19 cellular contexts compared by ENCODE assay signal in genomic region chr5:78925102-78925876, GRCh38.
"Had no signal": no experiment of that assay in that cellular context is flagged by ENCODE, and none has a peak within 500 bp of the region (broad histone marks: within the 10 kb centered on the region; RNA-seq: fewer than 3 reads in every experiment).

No MANE protein-coding gene starts in this region.

- H3K4me1 ChIP-seq: right atrium auricular region, transverse colon had no signal

- H3K4me3 ChIP-seq: coronary artery, right atrium auricular region, sigmoid colon, skin epidermis, stomach, thoracic aorta, transverse colon had no signal

- H3K36me3 ChIP-seq: right atrium auricular region, sigmoid colon, stomach, thoracic aorta, transverse colon had no signal

- H3K27me3 ChIP-seq: neutrophil, right atrium auricular region, sigmoid colon, stomach, transverse colon had no signal

- DNase-seq: effector CD4-positive, alpha-beta T cell; foreskin melanocyte; head of caudate nucleus; hippocampal formation; kidney glomerular epithelial cell; mesendoderm; naive B cell; posterior cingulate gyrus; sigmoid colon; stimulated activated CD4-positive, alpha-beta T cell treated with anti-CD3 and anti-CD28 coated beads, Interleukin-2, amount 100 ng/mL, for 24 hours; stimulated activated naive CD4-positive, alpha-beta T cell; stomach; substantia nigra; transverse colon had no signal

- H3K27ac ChIP-seq: coronary artery, neutrophil, right atrium auricular region, sigmoid colon, skin epidermis, thoracic aorta, transverse colon had no signal

- H3K9me3 ChIP-seq: neutrophil, right atrium auricular region, sigmoid colon, stomach, thoracic aorta, transverse colon had no signal
